ENCODE assay signal across 26 cellular contexts in genomic region chr5:93819666-93820065, GRCh38.
"Had no signal": no experiment of that assay in that cellular context is flagged by ENCODE, and none has a peak within 500 bp of the region (broad histone marks: within the 10 kb centered on the region; RNA-seq: fewer than 3 reads in every experiment).

No MANE protein-coding gene starts in this region.

- DNase-seq: activated CD4-positive, alpha-beta T cell treated with anti-CD3 and anti-CD28 coated beads for 1 hour; activated CD4-positive, alpha-beta T cell treated with anti-CD3 and anti-CD28 coated beads, Interleukin-2, amount 10 ng/mL, durations not matched to agents 7 days and 5 days; activated CD8-positive, alpha-beta T cell treated with anti-CD3 and anti-CD28 coated beads for 36 hours; activated gamma-delta T cell treated with Interleukin-2 at 50 U/mL for 16 hours; activated naive CD4-positive, alpha-beta T cell treated with anti-CD3 and anti-CD28 coated beads, Interleukin-2, amount 50 U/mL, for 16 hours; activated T-cell treated with anti-CD3 and anti-CD28 coated beads, Interleukin-2, amount 50 U/mL, for 4 hours; amygdala; central memory CD4-positive, alpha-beta T cell; effector CD4-positive, alpha-beta T cell; immature natural killer cell; kidney; left colon; mammary epithelial cell; midbrain; naive thymus-derived CD8-positive, alpha-beta T cell; posterior cingulate gyrus; stimulated activated CD4-positive, alpha-beta T cell treated with anti-CD3 and anti-CD28 coated beads, Interleukin-12 subunit alpha, Interleukin-12 subunit beta, amount 100 ng/mL, for 4 hours; stimulated activated CD4-positive, alpha-beta T cell treated with anti-CD3 and anti-CD28 coated beads, Interleukin-4, amount 100 ng/mL, for 1 hour; T-helper 2 cell; trophoblast cell had no signal

- H3K27ac ChIP-seq: breast epithelium, thoracic aorta had no signal

- H3K27me3 ChIP-seq: breast epithelium had no signal

- H3K27ac Mint-ChIP-seq: activated CD4-positive, alpha-beta T cell treated with anti-CD3 and anti-CD28 coated beads, Interleukin-2, amount 10 ng/mL, durations not matched to agents 7 days and 5 days; activated CD8-positive, alpha-beta T cell treated with anti-CD3 and anti-CD28 coated beads for 36 hours; activated T-helper 17 cell treated with anti-CD3 and anti-CD28 coated beads, Interleukin-2, amount 50 U/mL, for 72 hours; naive thymus-derived CD8-positive, alpha-beta T cell; stimulated activated effector memory CD8-positive, alpha-beta T cell treated with anti-CD3 and anti-CD28 coated beads, Interleukin-12 subunit alpha, Interleukin-12 subunit beta, amount 100 ng/mL, for 72 hours; stimulated activated naive CD8-positive, alpha-beta T cell treated with anti-CD3 and anti-CD28 coated beads, Interleukin-15, Interleukin-2, amounts not matched to agents 100 ng/mL and 50 ng/mL, for 24 hours had no signal

- H3K36me3 ChIP-seq: breast epithelium, thoracic aorta had no signal

- ATAC-seq: activated CD8-positive, alpha-beta T cell treated with anti-CD3 and anti-CD28 coated beads for 36 hours; activated T-cell treated with anti-CD3 and anti-CD28 coated beads, Interleukin-2, amount 50 U/mL, for 4 hours; activated T-helper 17 cell treated with anti-CD3 and anti-CD28 coated beads, Interleukin-2, amount 50 U/mL, for 72 hours; left colon; naive thymus-derived CD8-positive, alpha-beta T cell; right cardiac atrium; stimulated activated effector memory CD8-positive, alpha-beta T cell treated with anti-CD3 and anti-CD28 coated beads, Interleukin-12 subunit alpha, Interleukin-12 subunit beta, amount 100 ng/mL, for 72 hours had no signal

- H3K9me3 ChIP-seq: breast epithelium, thoracic aorta had no signal

- H3K27me3 Mint-ChIP-seq: activated CD4-positive, alpha-beta T cell treated with anti-CD3 and anti-CD28 coated beads, Interleukin-2, amount 10 ng/mL, durations not matched to agents 7 days and 5 days; activated CD8-positive, alpha-beta T cell treated with anti-CD3 and anti-CD28 coated beads for 36 hours; activated T-helper 17 cell treated with anti-CD3 and anti-CD28 coated beads, Interleukin-2, amount 50 U/mL, for 72 hours; naive thymus-derived CD8-positive, alpha-beta T cell; stimulated activated naive CD8-positive, alpha-beta T cell treated with anti-CD3 and anti-CD28 coated beads, Interleukin-15, Interleukin-2, amounts not matched to agents 100 ng/mL and 50 ng/mL, for 24 hours had no signal

- H3K4me1 Mint-ChIP-seq: activated CD4-positive, alpha-beta T cell treated with anti-CD3 and anti-CD28 coated beads, Interleukin-2, amount 10 ng/mL, durations not matched to agents 7 days and 5 days; activated T-helper 17 cell treated with anti-CD3 and anti-CD28 coated beads, Interleukin-2, amount 50 U/mL, for 72 hours; immature natural killer cell; stimulated activated effector memory CD8-positive, alpha-beta T cell treated with anti-CD3 and anti-CD28 coated beads, Interleukin-12 subunit alpha, Interleukin-12 subunit beta, amount 100 ng/mL, for 72 hours had no signal

- H3K4me1 ChIP-seq: breast epithelium had no signal

- H3K9me3 Mint-ChIP-seq: activated CD4-positive, alpha-beta T cell treated with anti-CD3 and anti-CD28 coated beads, Interleukin-2, amount 10 ng/mL, durations not matched to agents 7 days and 5 days; activated T-cell treated with anti-CD3 and anti-CD28 coated beads, Interleukin-2, amount 50 U/mL, for 4 hours; activated T-helper 17 cell treated with anti-CD3 and anti-CD28 coated beads, Interleukin-2, amount 50 U/mL, for 72 hours; stimulated activated effector memory CD8-positive, alpha-beta T cell treated with anti-CD3 and anti-CD28 coated beads, Interleukin-12 subunit alpha, Interleukin-12 subunit beta, amount 100 ng/mL, for 72 hours had no signal

- H3K4me3 Mint-ChIP-seq: activated CD4-positive, alpha-beta T cell treated with anti-CD3 and anti-CD28 coated beads, Interleukin-2, amount 10 ng/mL, durations not matched to agents 7 days and 5 days; activated CD8-positive, alpha-beta T cell treated with anti-CD3 and anti-CD28 coated beads for 36 hours; activated T-cell treated with anti-CD3 and anti-CD28 coated beads, Interleukin-2, amount 50 U/mL, for 4 hours; activated T-helper 17 cell treated with anti-CD3 and anti-CD28 coated beads, Interleukin-2, amount 50 U/mL, for 72 hours; immature natural killer cell; naive thymus-derived CD8-positive, alpha-beta T cell; stimulated activated effector memory CD8-positive, alpha-beta T cell treated with anti-CD3 and anti-CD28 coated beads, Interleukin-12 subunit alpha, Interleukin-12 subunit beta, amount 100 ng/mL, for 72 hours; stimulated activated naive CD8-positive, alpha-beta T cell treated with anti-CD3 and anti-CD28 coated beads, Interleukin-15, Interleukin-2, amounts not matched to agents 100 ng/mL and 50 ng/mL, for 24 hours had no signal

- H3K4me3 ChIP-seq: breast epithelium, thoracic aorta had no signal

- H3K36me3 Mint-ChIP-seq: stimulated activated effector memory CD8-positive, alpha-beta T cell treated with anti-CD3 and anti-CD28 coated beads, Interleukin-12 subunit alpha, Interleukin-12 subunit beta, amount 100 ng/mL, for 72 hours had no signal
